In the genomic region with DNA sequence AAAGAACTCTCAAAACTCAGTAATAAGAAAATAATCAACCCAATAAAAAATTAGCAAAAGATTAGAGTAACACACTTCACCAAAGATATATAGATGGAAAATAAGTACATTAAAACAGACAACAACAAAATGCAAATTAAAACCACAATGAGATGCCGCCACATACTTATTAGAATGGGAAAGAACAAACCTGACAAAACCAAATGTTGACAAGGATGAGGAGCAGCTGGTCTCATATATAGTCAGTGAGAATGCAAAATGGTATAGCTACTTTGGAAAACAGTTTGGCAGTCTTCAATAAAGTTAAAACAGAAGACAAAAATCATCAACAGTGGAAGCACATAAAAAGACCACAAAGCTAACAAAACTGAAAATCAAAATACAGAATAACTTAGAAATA, we compare ENCODE assay signal across 21 cellular contexts. TPM values are rescaled to one million over a fixed set of nuclear protein-coding genes. Genes with fewer than 3 reads are reported as not detected.
DNase-seq lines count a peak whose midpoint lies in the region; ATAC-seq, FAIRE-seq and TF ChIP-seq lines count a peak whose summit lies in the region.
"Had no signal": no experiment of that assay in that cellular context is flagged by ENCODE, and none has a peak within 500 bp of the region (broad histone marks: within the 10 kb centered on the region; RNA-seq: fewer than 3 reads in every experiment).

No MANE protein-coding gene starts in this region.

- H3K4me2 ChIP-seq in A549: no peak overlapping the region
- no peak overlapping the region for H3K4me2 ChIP-seq in K562 (ENCODE audit: insufficient read depth, low read length)
- no peak overlapping the region for H3K4me2 ChIP-seq in neuronal stem cell (ENCODE audit: insufficient read depth, low read length, poor library complexity, severe bottlenecking)
- H3K4me2 ChIP-seq: BLaER1 had no signal

- 95% methylated on average over 1 of the region's 1 CpG for WGBS in A549 (ENCODE audit: missing lambda C conversion rate)
- WGBS in K562 (ENCODE audit: insufficient coverage, low coverage, missing lambda C conversion rate): 100% methylated on average over 1 of the region's 1 CpG
- WGBS in neuronal stem cell (ENCODE audit: extremely low coverage in 2 of 2, insufficient read length in 2 of 2, insufficient replicate concordance in 1 of 2), 2 donors: no CpG with 5 or more reads among the region's 1 CpG

- FAIRE-seq in A549 (lab: Jason Lieb, UNC) (peak; percentile 32), K562 (lab: Jason Lieb, UNC) (no peak)
- FAIRE-seq: D721Med, G401.6, GM12891, GM19239 had no signal

- no peaks in the 10 kb centered on the region for H3K4me1 ChIP-seq in A549
- H3K4me1 ChIP-seq in K562 (replicated peaks in 1 of 2; ENCODE audit: control insufficient read depth in 2 of 2, insufficient read depth in 2 of 2, low read length in 2 of 2): no peaks in the 10 kb centered on the region
- H3K4me1 ChIP-seq in neuronal stem cell (ENCODE audit: control insufficient read depth in 2 of 2, insufficient read depth in 1 of 2, low read depth in 1 of 2, low read length in 2 of 2): no peaks in the 10 kb centered on the region
- H3K4me1 ChIP-seq: BE2C had no signal

- peak overlapping the region; percentile 57 for H3K27ac Mint-ChIP-seq in activated T-cell treated with anti-CD3 and anti-CD28 coated beads, Interleukin-2, amount 50 U/mL, for 72 hours
- H3K27ac Mint-ChIP-seq: CD14-positive monocyte; CD4-positive, alpha-beta memory T cell; CD4-positive, CD25-positive, alpha-beta regulatory T cell; CD8-positive, alpha-beta memory T cell had no signal

- no peak overlapping the region for H2BK15ac ChIP-seq in neuronal stem cell (ENCODE audit: low read length)

- H4K20me1 ChIP-seq in K562 (replicated peaks; ENCODE audit: control insufficient read depth, insufficient read depth, low read length): no peaks in the 10 kb centered on the region
- H4K20me1 ChIP-seq: BLaER1 had no signal

- peaks cover 1% of the 10 kb centered on the region for H3K79me1 ChIP-seq in neuronal stem cell (ENCODE audit: low read depth, low read length)

- TF ChIP-seq EP300 in A549 (IDR thresholded peaks at IDR 0.05) (no peak), K562 (IDR thresholded peaks at IDR 0.05; ENCODE audit: low read length) (no peak)

- H2BK5ac ChIP-seq in neuronal stem cell (ENCODE audit: low read length): no peak overlapping the region

- no peak overlapping the region for H3K14ac ChIP-seq in neuronal stem cell (ENCODE audit: low read length)

- H3K79me2 ChIP-seq in K562 (ENCODE audit: control insufficient read depth, insufficient read depth, low read length): no peaks in the 10 kb centered on the region

- H3K9me3 ChIP-seq in A549: 0 out of 3 replicates have a peak, but pooled peaks cover 3% of the 10 kb centered on the region
- H3K9me3 ChIP-seq in K562 (replicated peaks; ENCODE audit: control insufficient read depth, insufficient read depth, low read depth, low read length): no peaks in the 10 kb centered on the region
- peaks cover 0 to 4% of the 10 kb centered on the region in 2 donors for H3K9me3 ChIP-seq in neuronal stem cell (replicated peaks in 1 of 2; ENCODE audit: control insufficient read depth in 2 of 2, insufficient read depth in 1 of 2, low read depth in 1 of 2, low read length in 2 of 2)
- H3K9me3 ChIP-seq: BE2C had no signal

- ATAC-seq in activated T-cell treated with anti-CD3 and anti-CD28 coated beads, Interleukin-2, amount 50 U/mL, for 72 hours (replicated peaks in 1 of 2): no peak
- no peak for ATAC-seq in activated T-cell treated with anti-CD3 and anti-CD28 coated beads, Interleukin-2, amount 50 U/mL, for 4 hours
- no peak for ATAC-seq in A549
- ATAC-seq in K562: no peak

- no peak overlapping the region for H4K8ac ChIP-seq in neuronal stem cell (ENCODE audit: low read depth, low read length)

- H2AFZ ChIP-seq in K562 (ENCODE audit: low read depth, low read length) (no peak overlapping the region), neuronal stem cell (ENCODE audit: low read length) (no peak overlapping the region)

- H3K4ac ChIP-seq in neuronal stem cell (ENCODE audit: low read length): no peak overlapping the region

- TF ChIP-seq RAD21 in A549 (conservative IDR thresholded peaks at IDR 0.05 in 1 of 2, IDR thresholded peaks at IDR 0.05 in 1 of 2) (no peak), K562 (CRISPR knock-in tag; conservative IDR thresholded peaks at IDR 0.05 in 1 of 2, IDR thresholded peaks at IDR 0.05 in 1 of 2) (no peak)

- no peak overlapping the region for H3K23ac ChIP-seq in neuronal stem cell (ENCODE audit: low read depth, low read length, poor library complexity)

- H3K36me3 ChIP-seq in K562 (ENCODE audit: control insufficient read depth, insufficient read depth, low read length) (no peaks in the 10 kb centered on the region), neuronal stem cell (replicated peaks in 1 of 2; ENCODE audit: control insufficient read depth in 2 of 2, insufficient read depth in 2 of 2, low read length in 2 of 2) (no peaks in the 10 kb centered on the region)
- H3K36me3 ChIP-seq: BE2C had no signal

- H3K4me3 Mint-ChIP-seq in activated T-cell treated with anti-CD3 and anti-CD28 coated beads, Interleukin-2, amount 50 U/mL, for 72 hours: no peak overlapping the region
- no peak overlapping the region for H3K4me3 Mint-ChIP-seq in activated T-cell treated with anti-CD3 and anti-CD28 coated beads, Interleukin-2, amount 50 U/mL, for 4 hours
- H3K4me3 Mint-ChIP-seq: CD14-positive monocyte; CD4-positive, alpha-beta memory T cell; CD4-positive, CD25-positive, alpha-beta regulatory T cell; CD8-positive, alpha-beta memory T cell had no signal

- POLR2A ChIA-PET in A549 (lab: Yijun Ruan, JAX): no interaction called here
- POLR2A ChIA-PET in K562 (lab: Yijun Ruan, JAX): interaction anchor here (1.0 kb wide), 1 partner anchor 10 kb away, joined by 3 read pairs; no protein-coding TSS in a partner anchor

- no peak for DNase-seq in activated T-cell treated with anti-CD3 and anti-CD28 coated beads, Interleukin-2, amount 50 U/mL, for 72 hours
- DNase-seq in activated T-cell treated with anti-CD3 and anti-CD28 coated beads, Interleukin-2, amount 50 U/mL, for 4 hours: no peak
- no peak for DNase-seq in A549 (ENCODE audit: low read depth in 1 of 2, low spot score in 1 of 2)
- no peak for DNase-seq in K562 (ENCODE audit: extremely low read depth in 1 of 4, low spot score in 3 of 4)
- no peak for DNase-seq in neuronal stem cell (ENCODE audit: low spot score)
- DNase-seq: BE2C; C1 segment of cervical spinal cord; Calu3; CD4-positive, alpha-beta memory T cell; CD4-positive, CD25-positive, alpha-beta regulatory T cell; CD8-positive, alpha-beta memory T cell; COR-L47; DMS79 treated with DMSO at 0.1 percent for 48 hours; GF-D8 had no signal

- no peak overlapping the region for H3K18ac ChIP-seq in neuronal stem cell (ENCODE audit: low read length)

- H3K4me3 ChIP-seq in A549 (no peak overlapping the region), K562 (no peak overlapping the region), neuronal stem cell (ENCODE audit: low read length in 2 of 2) (no peak overlapping the region)
- H3K4me3 ChIP-seq: BLaER1 had no signal

- no peak overlapping the region for H2BK12ac ChIP-seq in neuronal stem cell (ENCODE audit: low read length)

- H3K9me1 ChIP-seq in K562 (ENCODE audit: control insufficient read depth, insufficient read depth, low read length): no peaks in the 10 kb centered on the region

- no peak overlapping the region for H2AK5ac ChIP-seq in neuronal stem cell (ENCODE audit: low read depth, low read length)

- CTCF ChIA-PET in A549 (lab: Yijun Ruan, JAX) (no interaction called here), K562 (lab: Yijun Ruan, JAX; ENCODE audit: low intra/inter-chr PET ratio) (interaction anchor here (0.7 kb wide), 1 partner anchor 33 kb away, joined by 6 read pairs; no protein-coding TSS in a partner anchor)

- in situ Hi-C loops in K562 (cut with MboI): no loop called here

- H3K27ac ChIP-seq in A549 (no peak overlapping the region), K562 (ENCODE audit: extremely low read depth, low read depth, low read length) (no peak overlapping the region), neuronal stem cell (replicated peaks; ENCODE audit: low read length) (no peak overlapping the region)
- H3K27ac ChIP-seq: 22Rv1, BLaER1 had no signal

- H3K9me3 Mint-ChIP-seq in activated T-cell treated with anti-CD3 and anti-CD28 coated beads, Interleukin-2, amount 50 U/mL, for 72 hours: peaks cover 0 to 4% of the 10 kb centered on the region in 2 donors
- peaks cover 20% of the 10 kb centered on the region for H3K9me3 Mint-ChIP-seq in activated T-cell treated with anti-CD3 and anti-CD28 coated beads, Interleukin-2, amount 50 U/mL, for 4 hours

- TF ChIP-seq CTCF in A549 (IDR thresholded peaks at IDR 0.05) (no peak), K562 (IDR thresholded peaks at IDR 0.05 in 2 of 3, conservative IDR thresholded peaks at IDR 0.05 in 1 of 3; ENCODE audit: insufficient read depth in 2 of 3, low read depth in 1 of 3, low read length in 3 of 3) (no peak)

- BruUV-seq in K562 (replicated peaks; lab: Mats Ljungman, UMichigan): no TSS peak

- H3K27me3 ChIP-seq in K562 (ENCODE audit: control insufficient read depth in 2 of 2, insufficient read depth in 2 of 2, low read length in 2 of 2) (no peaks in the 10 kb centered on the region), neuronal stem cell (ENCODE audit: control insufficient read depth in 3 of 3, insufficient read depth in 3 of 3, low read depth in 1 of 3, low read length in 3 of 3) (no peaks in the 10 kb centered on the region)
- H3K27me3 ChIP-seq: BE2C, BLaER1 had no signal

- no peaks in the 10 kb centered on the region for H3K4me1 Mint-ChIP-seq in activated T-cell treated with anti-CD3 and anti-CD28 coated beads, Interleukin-2, amount 50 U/mL, for 72 hours (ENCODE audit: low read depth)
- peaks cover 11% of the 10 kb centered on the region for H3K4me1 Mint-ChIP-seq in activated T-cell treated with anti-CD3 and anti-CD28 coated beads, Interleukin-2, amount 50 U/mL, for 4 hours (ENCODE audit: low read depth)

- no peak for TF ChIP-seq POLR2A in A549 (IDR thresholded peaks at IDR 0.05; ENCODE audit: low read length)
- TF ChIP-seq POLR2A in K562 (conservative IDR thresholded peaks at IDR 0.05): no peak

- H3K36me3 Mint-ChIP-seq in activated T-cell treated with anti-CD3 and anti-CD28 coated beads, Interleukin-2, amount 50 U/mL, for 72 hours (ENCODE audit: insufficient read depth in 2 of 2): peaks cover 1 to 13% of the 10 kb centered on the region in 2 donors
- H3K36me3 Mint-ChIP-seq in activated T-cell treated with anti-CD3 and anti-CD28 coated beads, Interleukin-2, amount 50 U/mL, for 4 hours (ENCODE audit: insufficient read depth): peaks cover 18% of the 10 kb centered on the region
- H3K36me3 Mint-ChIP-seq: CD14-positive monocyte had no signal

- H3K9ac ChIP-seq in K562 (ENCODE audit: insufficient read depth in 1 of 2, low read depth in 2 of 2, low read length in 2 of 2): no peak overlapping the region
- H3K9ac ChIP-seq in neuronal stem cell (ENCODE audit: low read depth, low read length, poor library complexity): no peak overlapping the region
- H3K9ac ChIP-seq: BLaER1 had no signal

- H2BK120ac ChIP-seq in neuronal stem cell (ENCODE audit: low read depth, low read length): no peak overlapping the region

- no peaks in the 10 kb centered on the region for H3K27me3 Mint-ChIP-seq in activated T-cell treated with anti-CD3 and anti-CD28 coated beads, Interleukin-2, amount 50 U/mL, for 72 hours (ENCODE audit: low read depth)
- H3K27me3 Mint-ChIP-seq in activated T-cell treated with anti-CD3 and anti-CD28 coated beads, Interleukin-2, amount 50 U/mL, for 4 hours (ENCODE audit: low read depth): no peaks in the 10 kb centered on the region
- H3K27me3 Mint-ChIP-seq: CD4-positive, alpha-beta memory T cell; CD4-positive, CD25-positive, alpha-beta regulatory T cell; CD8-positive, alpha-beta memory T cell had no signal

- no peak overlapping the region for H4K91ac ChIP-seq in neuronal stem cell (ENCODE audit: low read depth, low read length, poor library complexity)

- intact Hi-C loops in K562 (cut with micrococcal nuclease): no loop called here

RNA-seq across cellular contexts. Expression of a gene that starts 29.1 kb away (rescaled TPM):
- total RNA-seq in activated T-cell treated with anti-CD3 and anti-CD28 coated beads, Interleukin-2, amount 50 U/mL, for 72 hours: 10 to 100 TPM; 24.1 to 25.8 TPM
- total RNA-seq in activated T-cell treated with anti-CD3 and anti-CD28 coated beads, Interleukin-2, amount 50 U/mL, for 4 hours: 10 to 100 TPM; 30.5 to 34.4 (median 30.5) TPM
- polyA plus RNA-seq in A549 (2011; rRNA removed) (17.6 and 26.1 TPM in 2 replicates), A549 (2017; fragmentation: RNase III; extraction: RNeasy Plus Mini Kit Qiagen cat#74134 plus additional on column Dnase treatment) (14.9 to 16.1 TPM (median 15.8 TPM) in 3 replicates), K562 (2011; rRNA removed) (33.3 and 38.2 TPM in 2 replicates), K562 (2014; fragmentation: Illumina TruSeq; extraction: Trizol) (22.2 and 26.9 TPM in 2 replicates), K562 (2014; fragmentation: Nextera tagmentation; extraction: Ambion mirVana) (1 to 10 TPM; 8.7 to 9.4 TPM), K562 (2014; rRNA removed) (25.2 and 25.8 TPM in 2 replicates)
- 7.5 and 13.2 TPM in 2 replicates for polyA plus RNA-seq in A549 (2012; cell fraction: cytosol; rRNA removed)
- 19.7 and 21.9 TPM in 2 replicates for polyA plus RNA-seq in A549 (2012; cell fraction: nucleus; rRNA removed)
- 9.5 and 10.3 TPM in 2 replicates for polyA minus RNA-seq in A549 (2011; rRNA and poly(A)+ RNA removed)
- 33.7 and 80.9 TPM in 2 replicates for total RNA-seq in K562 (2011; cell fraction: chromatin; rRNA removed; ENCODE audit: low replicate concordance)
- total RNA-seq in K562 (2011; cell fraction: nucleolus; rRNA removed): 18.8 and 19.5 TPM in 2 replicates
- 20.0 and 23.1 TPM in 2 replicates for total RNA-seq in K562 (2011; cell fraction: nucleoplasm; rRNA removed)
- total RNA-seq in K562 (2014; rRNA removed) (21.8 and 26.0 TPM in 2 replicates), K562 (2014; rRNA removed; fragmentation: Illumina TruSeq; extraction: Trizol) (26.0 and 29.7 TPM in 2 replicates), K562 (2015; rRNA removed; fragmentation: Illumina TruSeq; extraction: Trizol) (23.3 and 24.9 TPM in 2 replicates), K562 (2021) (32.6 and 34.0 TPM in 2 replicates)
- polyA plus RNA-seq in K562 (2011; cell fraction: cytosol; rRNA removed): 14.3 and 29.4 TPM in 2 replicates
- 54.9 and 80.7 TPM in 2 replicates for polyA plus RNA-seq in K562 (2011; cell fraction: nucleus; rRNA removed)
- polyA plus RNA-seq in K562 (2012): 17.6 and 22.2 TPM in 2 replicates
- polyA minus RNA-seq in K562 (2011; rRNA and poly(A)+ RNA removed): 24.4 and 30.6 TPM in 2 replicates
- 12.1 and 12.2 TPM in 2 replicates for polyA minus RNA-seq in K562 (2011; cell fraction: cytosol; rRNA and poly(A)+ RNA removed)
- 28.9 and 43.4 TPM in 2 replicates for polyA minus RNA-seq in K562 (2011; cell fraction: nucleus; rRNA and poly(A)+ RNA removed)
- polyA plus RNA-seq in neuronal stem cell (2013, experiment 1 of 2): 29.5 TPM
- 28.2 TPM for polyA plus RNA-seq in neuronal stem cell (2013, experiment 2 of 2)
